In genomic region chr4:99687120-99687519, GRCh38 we compare ENCODE assay signal across 24 cellular contexts. TPM values are rescaled to one million over a fixed set of nuclear protein-coding genes. Genes with fewer than 3 reads are reported as not detected.
"Had no signal": no experiment of that assay in that cellular context is flagged by ENCODE, and none has a peak within 500 bp of the region (broad histone marks: within the 10 kb centered on the region; RNA-seq: fewer than 3 reads in every experiment).

No MANE protein-coding gene starts in this region.

- H3K36me3 ChIP-seq: lower lobe of right lung, tibial artery had no signal

- DNase-seq: activated CD4-positive, alpha-beta T cell treated with anti-CD3 and anti-CD28 coated beads for 1 hour; activated CD4-positive, alpha-beta T cell treated with anti-CD3 and anti-CD28 coated beads, Interleukin-2, amount 50 U/mL, for 1 hour; activated CD8-positive, alpha-beta T cell treated with anti-CD3 and anti-CD28 coated beads, Interleukin-2, amount 10 ng/mL, durations not matched to agents 7 days and 5 days; activated gamma-delta T cell; activated naive CD4-positive, alpha-beta T cell treated with anti-CD3 and anti-CD28 coated beads, Interleukin-2, amount 50 U/mL, for 16 hours; activated naive CD8-positive, alpha-beta T cell treated with anti-CD3 and anti-CD28 coated beads, Interleukin-2, amount 50 U/mL, for 24 hours; dermis blood vessel endothelial cell; effector memory CD4-positive, alpha-beta T cell; foreskin melanocyte; glutamatergic neuron; hypothalamus; lower lobe of right lung; mesendoderm; naive thymus-derived CD8-positive, alpha-beta T cell; retina; stimulated activated CD4-positive, alpha-beta T cell treated with anti-CD3 and anti-CD28 coated beads, Interleukin-1b, Interleukin-23, amount 100 ng/mL, for 48 hours; substantia nigra; tibial artery had no signal

- H3K4me1 ChIP-seq: lower lobe of right lung, tibial artery had no signal

- H3K4me3 Mint-ChIP-seq: activated CD8-positive, alpha-beta T cell treated with anti-CD3 and anti-CD28 coated beads, Interleukin-2, amount 10 ng/mL, durations not matched to agents 7 days and 5 days; activated naive CD8-positive, alpha-beta T cell treated with anti-CD3 and anti-CD28 coated beads, Interleukin-2, amount 50 U/mL, for 24 hours; activated T-helper 1 cell treated with anti-CD3 and anti-CD28 coated beads, Interleukin-12 subunit alpha, Interleukin-12 subunit beta, Interleukin-2, Interleukin-4 antibody, amounts not matched to agents 30 ng/mL and 10 ng/mL and 1 ng/mL, durations not matched to agents 14 hours and 24 hours and 36 hours; naive thymus-derived CD8-positive, alpha-beta T cell; stimulated activated naive CD8-positive, alpha-beta T cell treated with anti-CD3 and anti-CD28 coated beads, Interleukin-15, Interleukin-2, amounts not matched to agents 100 ng/mL and 50 ng/mL, for 24 hours; T-helper 2 cell treated with Interferon-gamma antibody and Interleukin-4, amounts not matched to agents 5 μg/mL and 100 μg/mL, for 36 hours had no signal

- H3K27me3 ChIP-seq: tibial artery had no signal

- H3K4me3 ChIP-seq: lower lobe of right lung, skin epidermis, tibial artery had no signal

- ATAC-seq: activated CD8-positive, alpha-beta T cell treated with anti-CD3 and anti-CD28 coated beads, Interleukin-2, amount 10 ng/mL, durations not matched to agents 7 days and 5 days; activated naive CD8-positive, alpha-beta T cell treated with anti-CD3 and anti-CD28 coated beads, Interleukin-2, amount 50 U/mL, for 24 hours; naive thymus-derived CD8-positive, alpha-beta T cell had no signal

- H3K27ac ChIP-seq: lower lobe of right lung, skin epidermis, tibial artery had no signal

- H3K4me1 Mint-ChIP-seq: activated naive CD8-positive, alpha-beta T cell treated with anti-CD3 and anti-CD28 coated beads, Interleukin-2, amount 50 U/mL, for 24 hours; naive thymus-derived CD8-positive, alpha-beta T cell had no signal

- H3K27ac Mint-ChIP-seq: activated CD8-positive, alpha-beta T cell treated with anti-CD3 and anti-CD28 coated beads, Interleukin-2, amount 10 ng/mL, durations not matched to agents 7 days and 5 days; activated naive CD8-positive, alpha-beta T cell treated with anti-CD3 and anti-CD28 coated beads, Interleukin-2, amount 50 U/mL, for 24 hours; activated T-helper 1 cell treated with anti-CD3 and anti-CD28 coated beads, Interleukin-12 subunit alpha, Interleukin-12 subunit beta, Interleukin-2, Interleukin-4 antibody, amounts not matched to agents 30 ng/mL and 10 ng/mL and 1 ng/mL, durations not matched to agents 14 hours and 24 hours and 36 hours; naive thymus-derived CD8-positive, alpha-beta T cell; progenitor cell of endocrine pancreas; stimulated activated naive CD8-positive, alpha-beta T cell treated with anti-CD3 and anti-CD28 coated beads, Interleukin-15, Interleukin-2, amounts not matched to agents 100 ng/mL and 50 ng/mL, for 24 hours; T-helper 2 cell treated with Interferon-gamma antibody and Interleukin-4, amounts not matched to agents 5 μg/mL and 100 μg/mL, for 36 hours had no signal

- H3K27me3 Mint-ChIP-seq: progenitor cell of endocrine pancreas had no signal

RNA-seq across cellular contexts. Expression of gene C4orf54, which starts 29.5 kb away (rescaled TPM):
- total RNA-seq: activated CD8-positive, alpha-beta T cell treated with anti-CD3 and anti-CD28 coated beads, Interleukin-2, amount 10 ng/mL, durations not matched to agents 7 days and 5 days; activated T-helper 1 cell treated with anti-CD3 and anti-CD28 coated beads, Interleukin-12 subunit alpha, Interleukin-12 subunit beta, Interleukin-2, Interleukin-4 antibody, amounts not matched to agents 30 ng/mL and 10 ng/mL and 1 ng/mL, durations not matched to agents 14 hours and 24 hours and 36 hours; lower lobe of right lung; naive thymus-derived CD8-positive, alpha-beta T cell; osteocyte; progenitor cell of endocrine pancreas had no signal
- polyA plus RNA-seq: naive thymus-derived CD8-positive, alpha-beta T cell had no signal
